Comparison of ENCODE assay signal across 2 cellular contexts in genomic region chr7:36304099-36304425, GRCh38.
TF ChIP-seq lines count a peak whose summit lies in the region.

No MANE protein-coding gene starts in this region.

TF ChIP-seq in A549, 52 proteins besides CTCF, POLR2A, EP300 and RAD21 (continued from another document):
- TF ChIP-seq MAX (IDR thresholded peaks at IDR 0.05): no peak
- no peak for TF ChIP-seq CBX2 (IDR thresholded peaks at IDR 0.05; ENCODE audit: borderline replicate concordance, low read depth)
- TF ChIP-seq FOSB (CRISPR knock-in tag; IDR thresholded peaks at IDR 0.05): no peak
- TF ChIP-seq CEBPB (IDR thresholded peaks at IDR 0.05): no peak
- no peak for TF ChIP-seq ZC3H11A (IDR thresholded peaks at IDR 0.05)
- TF ChIP-seq JUN (IDR thresholded peaks at IDR 0.05): no peak
- no peak for TF ChIP-seq ESRRA (IDR thresholded peaks at IDR 0.05; ENCODE audit: borderline replicate concordance, low read length)
- TF ChIP-seq HMGXB4 (CRISPR knock-in tag; IDR thresholded peaks at IDR 0.05; ENCODE audit: borderline replicate concordance): no peak
- no peak for TF ChIP-seq ZSCAN20 (CRISPR knock-in tag; IDR thresholded peaks at IDR 0.05)
- no peak for TF ChIP-seq RCOR1 (IDR thresholded peaks at IDR 0.05; ENCODE audit: low read depth, low read length)
- TF ChIP-seq EHMT2 (IDR thresholded peaks at IDR 0.05; ENCODE audit: low read depth): no peak
- TF ChIP-seq ZNF302 (CRISPR knock-in tag; IDR thresholded peaks at IDR 0.05): no peak
- no peak for TF ChIP-seq RARB (CRISPR knock-in tag; IDR thresholded peaks at IDR 0.05)
- no peak for TF ChIP-seq ELK1 (IDR thresholded peaks at IDR 0.05; ENCODE audit: low read depth, low read length)
- TF ChIP-seq SMC3 (IDR thresholded peaks at IDR 0.05): no peak
- no peak for TF ChIP-seq FOXS1 (CRISPR knock-in tag; IDR thresholded peaks at IDR 0.05)

TF ChIP-seq in WTC11, 78 proteins besides CTCF, POLR2A, EP300 and RAD21 (continued from another document):
- TF ChIP-seq ZNF532 (CRISPR knock-in tag; IDR thresholded peaks at IDR 0.05; ENCODE audit: borderline replicate concordance) (no peak), NR3C1 (CRISPR knock-in tag; conservative IDR thresholded peaks at IDR 0.05; ENCODE audit: low read depth) (no peak), ZNF281 (CRISPR knock-in tag; IDR thresholded peaks at IDR 0.05) (no peak), CBFB (CRISPR knock-in tag; IDR thresholded peaks at IDR 0.05; ENCODE audit: low read depth) (no peak), MLX (CRISPR knock-in tag; IDR thresholded peaks at IDR 0.05) (no peak), FOXP4 (CRISPR knock-in tag; IDR thresholded peaks at IDR 0.05) (no peak), NR2C2 (CRISPR knock-in tag; IDR thresholded peaks at IDR 0.05) (no peak), GRHL2 (CRISPR knock-in tag; IDR thresholded peaks at IDR 0.05; ENCODE audit: insufficient replicate concordance, severe bottlenecking) (no peak), ATF3 (CRISPR knock-in tag; conservative IDR thresholded peaks at IDR 0.05) (no peak)
